In genomic region chr7:111474723-111475418, GRCh38 we compare ENCODE assay signal across 21 cellular contexts.
"Had no signal": no experiment of that assay in that cellular context is flagged by ENCODE, and none has a peak within 500 bp of the region (broad histone marks: within the 10 kb centered on the region; RNA-seq: fewer than 3 reads in every experiment).

No MANE protein-coding gene starts in this region.

- ATAC-seq: activated CD4-positive, CD25-positive, alpha-beta regulatory T cell treated with anti-CD3 and anti-CD28 coated beads, Interleukin-2, amount 50 U/mL, for 24 hours; activated CD8-positive, alpha-beta T cell treated with anti-CD3 and anti-CD28 coated beads, Interleukin-2, amount 10 ng/mL, durations not matched to agents 7 days and 5 days; T-helper 17 cell had no signal

- FAIRE-seq: TTC549 had no signal

- H3K4me3 Mint-ChIP-seq: activated CD8-positive, alpha-beta T cell treated with anti-CD3 and anti-CD28 coated beads, Interleukin-2, amount 10 ng/mL, durations not matched to agents 7 days and 5 days; activated naive CD8-positive, alpha-beta T cell treated with anti-CD3 and anti-CD28 coated beads, Interleukin-2, amount 10 ng/mL, durations not matched to agents 7 days and 5 days; T-helper 17 cell had no signal

- H3K4me1 Mint-ChIP-seq: activated naive CD8-positive, alpha-beta T cell treated with anti-CD3 and anti-CD28 coated beads, Interleukin-2, amount 10 ng/mL, durations not matched to agents 7 days and 5 days; T-helper 17 cell had no signal

- DNase-seq: activated CD4-positive, alpha-beta T cell treated with anti-CD3 and anti-CD28 coated beads for 48 hours; activated CD4-positive, alpha-beta T cell treated with anti-CD3 and anti-CD28 coated beads, Interleukin-2, amount 50 U/mL, for 4 hours; activated CD8-positive, alpha-beta memory T cell treated with anti-CD3 and anti-CD28 coated beads, Interleukin-2, amount 50 U/mL, for 48 hours; activated CD8-positive, alpha-beta T cell treated with anti-CD3 and anti-CD28 coated beads, Interleukin-2, amount 10 ng/mL, durations not matched to agents 7 days and 5 days; activated naive CD4-positive, alpha-beta T cell treated with anti-CD3 and anti-CD28 coated beads, Interleukin-2, amount 50 U/mL, for 16 hours; activated naive CD8-positive, alpha-beta T cell treated with anti-CD3 and anti-CD28 coated beads, Interleukin-2, amount 10 ng/mL, durations not matched to agents 7 days and 5 days; activated T-cell treated with anti-CD3 and anti-CD28 coated beads, Interleukin-2, amount 50 U/mL, for 1 hour; adrenal gland; anterior cingulate cortex; central memory CD4-positive, alpha-beta T cell; NCI-H1092 treated with DMSO at 0.1 percent for 48 hours; NCI-H1417 treated with DMSO at 0.1 percent for 48 hours; NCI-H1694; NCI-H2029; NCI-H446; NCI-H524; SIG-M5; T-helper 17 cell; T-helper 9 cell had no signal

- H3K27me3 Mint-ChIP-seq: activated naive CD8-positive, alpha-beta T cell treated with anti-CD3 and anti-CD28 coated beads, Interleukin-2, amount 10 ng/mL, durations not matched to agents 7 days and 5 days; T-helper 17 cell had no signal

- H3K27ac Mint-ChIP-seq: activated CD8-positive, alpha-beta T cell treated with anti-CD3 and anti-CD28 coated beads, Interleukin-2, amount 10 ng/mL, durations not matched to agents 7 days and 5 days; activated naive CD8-positive, alpha-beta T cell treated with anti-CD3 and anti-CD28 coated beads, Interleukin-2, amount 10 ng/mL, durations not matched to agents 7 days and 5 days; T-helper 17 cell had no signal
